ENCODE assay signal across 16 cellular contexts in the genomic region with DNA sequence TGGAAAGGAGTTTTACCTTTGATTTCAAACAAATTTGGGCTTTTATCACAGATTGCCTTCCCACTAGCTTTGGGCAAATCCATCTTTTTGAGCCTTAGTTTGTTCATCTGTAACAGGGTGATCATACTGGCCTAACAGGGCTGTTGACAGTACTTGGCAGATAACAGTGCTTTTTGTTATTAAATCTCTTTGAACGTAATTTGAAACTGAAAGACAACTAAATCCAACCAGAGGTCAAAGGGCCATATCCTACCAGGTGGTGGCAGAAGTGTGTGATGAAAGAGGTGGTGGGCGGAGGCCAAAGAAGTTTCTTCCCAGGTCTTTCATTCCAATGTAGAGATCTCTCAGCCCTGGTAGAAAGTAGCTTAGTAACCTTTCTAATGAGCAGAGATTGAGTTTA. TPM values are rescaled to one million over a fixed set of nuclear protein-coding genes. Genes with fewer than 3 reads are reported as not detected.
A peak's percentile ranks its signal among the peaks of the same experiment; 100 is the strongest.
DNase-seq lines count a peak whose midpoint lies in the region; ATAC-seq and TF ChIP-seq lines count a peak whose summit lies in the region.
"Had no signal": no experiment of that assay in that cellular context is flagged by ENCODE, and none has a peak within 500 bp of the region (broad histone marks: within the 10 kb centered on the region; RNA-seq: fewer than 3 reads in every experiment).

No MANE protein-coding gene starts in this region.

- ATAC-seq in DND-41 (ENCODE audit: insufficient read depth, low read depth) = no peak

- H3K4me1 Mint-ChIP-seq in activated CD4-positive, alpha-beta memory T cell treated with anti-CD3 and anti-CD28 coated beads, Interleukin-2, amount 10 ng/mL, durations not matched to agents 7 days and 5 days = peaks cover 23% of the 10 kb centered on the region
- H3K4me1 Mint-ChIP-seq: central memory CD8-positive, alpha-beta T cell had no signal

- H3K4me3 ChIP-seq in DND-41 (ENCODE audit: low read depth in 1 of 2, low read length in 2 of 2) = no peak overlapping the region
- H3K4me3 ChIP-seq in HUES64 (ENCODE audit: low read length) = no peak overlapping the region
- H3K4me3 ChIP-seq: GM23248 had no signal

- H3K4me2 ChIP-seq in DND-41 (ENCODE audit: insufficient read depth, low read length) = no peak overlapping the region

- H3K27ac Mint-ChIP-seq in activated CD4-positive, alpha-beta memory T cell treated with anti-CD3 and anti-CD28 coated beads, Interleukin-2, amount 10 ng/mL, durations not matched to agents 7 days and 5 days = peak overlapping the region; percentile 16
- H3K27ac Mint-ChIP-seq: activated naive CD8-positive, alpha-beta T cell treated with anti-CD3 and anti-CD28 coated beads, Interleukin-2, amount 10 ng/mL, durations not matched to agents 7 days and 5 days had no signal

- H3K27ac ChIP-seq in DND-41 (ENCODE audit: low read length) (no peak overlapping the region), HUES64 (ENCODE audit: low read depth, low read length) (peak overlapping the region; percentile 50; the same call in 1 of the 2 replicates)
- H3K27ac ChIP-seq: GM23248 had no signal

- H3K79me2 ChIP-seq in DND-41 (ENCODE audit: insufficient read depth, low read length) = no peaks in the 10 kb centered on the region

- H4K20me1 ChIP-seq in DND-41 (ENCODE audit: insufficient read depth, low read length) = peaks cover 5% of the 10 kb centered on the region; the same call in 1 of the 2 replicates

- H3K4me1 ChIP-seq in DND-41 (ENCODE audit: insufficient read depth, low read length) (no peaks in the 10 kb centered on the region), HUES64 (ENCODE audit: insufficient read depth, low read length) (peaks cover 15% of the 10 kb centered on the region)

- CTCF ChIA-PET in activated CD4-positive, alpha-beta memory T cell treated with anti-CD3 and anti-CD28 coated beads, Interleukin-2, amount 10 ng/mL, durations not matched to agents 7 days and 5 days (lab: Charles Lee) = interaction anchor here (0.7 to 1.5 kb wide), 5 partner anchors 8 to 306 kb away, joined by 3 to 4 read pairs (median 3); no protein-coding TSS in a partner anchor

- no peaks in the 10 kb centered on the region for H3K9me3 Mint-ChIP-seq in activated CD4-positive, alpha-beta memory T cell treated with anti-CD3 and anti-CD28 coated beads, Interleukin-2, amount 10 ng/mL, durations not matched to agents 7 days and 5 days
- H3K9me3 Mint-ChIP-seq: activated naive CD8-positive, alpha-beta T cell treated with anti-CD3 and anti-CD28 coated beads, Interleukin-2, amount 10 ng/mL, durations not matched to agents 7 days and 5 days; central memory CD8-positive, alpha-beta T cell; IgD-negative memory B cell had no signal

- peaks cover 71% of the 10 kb centered on the region for H3K36me3 Mint-ChIP-seq in activated CD4-positive, alpha-beta memory T cell treated with anti-CD3 and anti-CD28 coated beads, Interleukin-2, amount 10 ng/mL, durations not matched to agents 7 days and 5 days (ENCODE audit: low read depth)

- TF ChIP-seq CTCF in DND-41 (IDR thresholded peaks at IDR 0.05; ENCODE audit: borderline replicate concordance, extremely low read depth, low read length, poor library complexity, severe bottlenecking) = peak; percentile 3

- H3K9ac ChIP-seq in DND-41 (ENCODE audit: low read depth, low read length) (no peak overlapping the region), HUES64 (ENCODE audit: low read depth, low read length) (no peak overlapping the region)
- H3K9ac ChIP-seq: GM23248 had no signal

- H3K9me3 ChIP-seq in DND-41 (ENCODE audit: insufficient read depth, low read length, severe bottlenecking) (no peaks in the 10 kb centered on the region), HUES64 (ENCODE audit: insufficient read depth, low read depth, low read length) (no peaks in the 10 kb centered on the region)

- H3K27me3 Mint-ChIP-seq in activated CD4-positive, alpha-beta memory T cell treated with anti-CD3 and anti-CD28 coated beads, Interleukin-2, amount 10 ng/mL, durations not matched to agents 7 days and 5 days = no peaks in the 10 kb centered on the region
- H3K27me3 Mint-ChIP-seq: activated naive CD8-positive, alpha-beta T cell treated with anti-CD3 and anti-CD28 coated beads, Interleukin-2, amount 10 ng/mL, durations not matched to agents 7 days and 5 days; central memory CD8-positive, alpha-beta T cell; IgD-negative memory B cell had no signal

- H3K36me3 ChIP-seq in DND-41 (ENCODE audit: insufficient read depth, low read length) (peaks cover 71% of the 10 kb centered on the region), HUES64 (ENCODE audit: insufficient read depth, low read length) (peaks cover 75% of the 10 kb centered on the region)

- POLR2A ChIA-PET in activated CD4-positive, alpha-beta memory T cell treated with anti-CD3 and anti-CD28 coated beads, Interleukin-2, amount 10 ng/mL, durations not matched to agents 7 days and 5 days (lab: Charles Lee) = interaction anchor here (0.8 to 2.7 kb wide), 4 partner anchors 9 to 21 kb away, joined by 4 to 13 read pairs (median 6); no protein-coding TSS in a partner anchor

- WGBS in HUES64 = 25% methylated on average over 2 of the region's 2 CpGs

- H3K4me3 Mint-ChIP-seq in activated CD4-positive, alpha-beta memory T cell treated with anti-CD3 and anti-CD28 coated beads, Interleukin-2, amount 10 ng/mL, durations not matched to agents 7 days and 5 days = no peak overlapping the region
- H3K4me3 Mint-ChIP-seq: activated naive CD8-positive, alpha-beta T cell treated with anti-CD3 and anti-CD28 coated beads, Interleukin-2, amount 10 ng/mL, durations not matched to agents 7 days and 5 days; central memory CD8-positive, alpha-beta T cell; IgD-negative memory B cell had no signal

- DNase-seq in DND-41 = no peak
- no peak for DNase-seq in activated CD4-positive, alpha-beta memory T cell treated with anti-CD3 and anti-CD28 coated beads, Interleukin-2, amount 10 ng/mL, durations not matched to agents 7 days and 5 days
- DNase-seq in left kidney (ENCODE audit: low read depth, low spot score) = peak; percentile 34
- DNase-seq in effector CD4-positive, alpha-beta T cell = no peak
- no peak for DNase-seq in RKO (ENCODE audit: low spot score)
- DNase-seq in kidney glomerular epithelial cell (lab: John Stamatoyannopoulos, UW) = no peak
- no peak for DNase-seq in activated CD8-positive, alpha-beta memory T cell treated with anti-CD3 and anti-CD28 coated beads, Interleukin-2, amount 50 U/mL, for 48 hours
- DNase-seq: activated naive CD8-positive, alpha-beta T cell treated with anti-CD3 and anti-CD28 coated beads, Interleukin-2, amount 10 ng/mL, durations not matched to agents 7 days and 5 days; GM23248; NCI-H1417; NCI-H510A; SW 1271; trophoblast cell had no signal

- H3K27me3 ChIP-seq in DND-41 (ENCODE audit: insufficient read depth, low read length, poor library complexity) (no peaks in the 10 kb centered on the region), HUES64 (ENCODE audit: insufficient read depth, low read length) (no peaks in the 10 kb centered on the region)

- no peak overlapping the region for H2AFZ ChIP-seq in DND-41 (ENCODE audit: low read depth, low read length)
- H2AFZ ChIP-seq: GM23248 had no signal

RNA-seq across cellular contexts. Expression of a gene that starts 35.2 kb away (rescaled TPM):
- polyA plus RNA-seq in HUES64 (2013, experiment 1 of 2) = 7.9 TPM
- 7.0 TPM for polyA plus RNA-seq in HUES64 (2013, experiment 2 of 2)
- total RNA-seq in activated CD4-positive, alpha-beta memory T cell treated with anti-CD3 and anti-CD28 coated beads, Interleukin-2, amount 10 ng/mL, durations not matched to agents 7 days and 5 days = 10 to 100 TPM; 26.6 to 27.3 TPM

RNA-seq across cellular contexts. Expression of a gene that starts 59.9 kb away (rescaled TPM):
- 29.4 TPM for polyA plus RNA-seq in HUES64 (2013, experiment 1 of 2)
- 27.2 TPM for polyA plus RNA-seq in HUES64 (2013, experiment 2 of 2)
- 10 to 100 TPM; 39.8 to 40.0 TPM for total RNA-seq in activated CD4-positive, alpha-beta memory T cell treated with anti-CD3 and anti-CD28 coated beads, Interleukin-2, amount 10 ng/mL, durations not matched to agents 7 days and 5 days
